In genomic region chr14:95523818-95524448, GRCh38 we compare ENCODE assay signal across 7 cellular contexts. TPM values are rescaled to one million over a fixed set of nuclear protein-coding genes. Genes with fewer than 3 reads are reported as not detected.
DNase-seq lines count a peak whose midpoint lies in the region; ATAC-seq and TF ChIP-seq lines count a peak whose summit lies in the region.

No MANE protein-coding gene starts in this region.

- DNase-seq in LoVo (ENCODE audit: low spot score) (peak; percentile 19), fibroblast of mammary gland (ENCODE audit: low read depth) (peak; percentile 65), COR-L47 (lab: John Stamatoyannopoulos, UW) (no peak)
- DNase-seq in activated CD4-positive, alpha-beta memory T cell treated with anti-CD3 and anti-CD28 coated beads for 36 hours, result peak; percentile 70
- peak; percentile 61 for DNase-seq in stimulated activated naive CD8-positive, alpha-beta T cell treated with anti-CD3 and anti-CD28 coated beads, Interleukin-15, Interleukin-2, amounts not matched to agents 100 U/mL and 50 U/mL, for 24 hours
- no peak for DNase-seq in stimulated activated CD4-positive, alpha-beta T cell treated with anti-CD3 and anti-CD28 coated beads, Interleukin-1b, Interleukin-23, amount 100 ng/mL, for 48 hours

- peak overlapping the region; percentile 80 for H3K4me3 Mint-ChIP-seq in activated CD4-positive, alpha-beta memory T cell treated with anti-CD3 and anti-CD28 coated beads for 36 hours

- no peaks in the 10 kb centered on the region for H3K27me3 Mint-ChIP-seq in activated CD4-positive, alpha-beta memory T cell treated with anti-CD3 and anti-CD28 coated beads for 36 hours

- TF ChIP-seq CTCF in fibroblast of mammary gland (conservative IDR thresholded peaks at IDR 0.05; ENCODE audit: control insufficient read depth, insufficient read depth, low read depth, low read length), result peak; percentile 2

- peak; percentile 29 for ATAC-seq in stimulated activated naive CD8-positive, alpha-beta T cell treated with anti-CD3 and anti-CD28 coated beads, Interleukin-15, Interleukin-2, amounts not matched to agents 100 U/mL and 50 U/mL, for 24 hours
- no peak for ATAC-seq in HG02571 (IDR thresholded peaks at IDR 0.05; ENCODE audit: unreplicated experiment)

- peaks cover 78% of the 10 kb centered on the region for H3K4me1 Mint-ChIP-seq in activated CD4-positive, alpha-beta memory T cell treated with anti-CD3 and anti-CD28 coated beads for 36 hours (ENCODE audit: low read depth)

- H3K9me3 Mint-ChIP-seq in activated CD4-positive, alpha-beta memory T cell treated with anti-CD3 and anti-CD28 coated beads for 36 hours, result no peaks in the 10 kb centered on the region

- peak overlapping the region; percentile 97 for H3K27ac Mint-ChIP-seq in activated CD4-positive, alpha-beta memory T cell treated with anti-CD3 and anti-CD28 coated beads for 36 hours

- intact Hi-C loops in activated CD4-positive, alpha-beta memory T cell treated with anti-CD3 and anti-CD28 coated beads for 36 hours (cut with micrococcal nuclease), result loop anchor here (1.0 to 10.0 kb wide), 5 partner anchors 10 to 1179 kb away; partner anchors contain the start of gene PAPOLA

- CTCF ChIA-PET in activated CD4-positive, alpha-beta memory T cell treated with anti-CD3 and anti-CD28 coated beads for 36 hours (lab: Charles Lee), result interaction anchor here (0.6 to 8.1 kb wide), 11 partner anchors 9 to 175 kb away, joined by 3 to 202 read pairs (median 6); partner anchors contain the start of gene GLRX5

- H3K36me3 Mint-ChIP-seq in activated CD4-positive, alpha-beta memory T cell treated with anti-CD3 and anti-CD28 coated beads for 36 hours, result peaks cover under 1% of the 10 kb centered on the region

- POLR2A ChIA-PET in activated CD4-positive, alpha-beta memory T cell treated with anti-CD3 and anti-CD28 coated beads for 36 hours (lab: Charles Lee), result interaction anchor here (0.8 to 2.9 kb wide), 12 partner anchors 9 to 264 kb away, joined by 3 to 52 read pairs (median 6); partner anchors contain the start of gene GLRX5

- no peak overlapping the region for H3K4me3 ChIP-seq in fibroblast of mammary gland (ENCODE audit: control insufficient read depth, low read depth, low read length)

RNA-seq across cellular contexts. Expression of gene SYNE3, which starts 7.5 kb away (rescaled TPM):
- total RNA-seq in activated CD4-positive, alpha-beta memory T cell treated with anti-CD3 and anti-CD28 coated beads for 36 hours, result 10 to 100 TPM; 35.3 to 37.3 TPM

RNA-seq across cellular contexts. Expression of gene GLRX5, which starts 10.9 kb away (rescaled TPM):
- total RNA-seq in activated CD4-positive, alpha-beta memory T cell treated with anti-CD3 and anti-CD28 coated beads for 36 hours, result 10 to 100 TPM; 31.8 to 32.2 TPM

Comparison
In these comparisons a context has a peak if more than half of its experiments do, and no peak if none do; other contexts are left out.
1. DNase-seq: peak in LoVo (single experiment), activated CD4-positive, alpha-beta memory T cell treated with anti-CD3 and anti-CD28 coated beads for 36 hours (single experiment), fibroblast of mammary gland (single experiment) and stimulated activated naive CD8-positive, alpha-beta T cell treated with anti-CD3 and anti-CD28 coated beads, Interleukin-15, Interleukin-2, amounts not matched to agents 100 U/mL and 50 U/mL, for 24 hours (single experiment); none in COR-L47 (single experiment) and stimulated activated CD4-positive, alpha-beta T cell treated with anti-CD3 and anti-CD28 coated beads, Interleukin-1b, Interleukin-23, amount 100 ng/mL, for 48 hours (single experiment).